Comparison of ENCODE assay signal across 8 cellular contexts in the genomic region with DNA sequence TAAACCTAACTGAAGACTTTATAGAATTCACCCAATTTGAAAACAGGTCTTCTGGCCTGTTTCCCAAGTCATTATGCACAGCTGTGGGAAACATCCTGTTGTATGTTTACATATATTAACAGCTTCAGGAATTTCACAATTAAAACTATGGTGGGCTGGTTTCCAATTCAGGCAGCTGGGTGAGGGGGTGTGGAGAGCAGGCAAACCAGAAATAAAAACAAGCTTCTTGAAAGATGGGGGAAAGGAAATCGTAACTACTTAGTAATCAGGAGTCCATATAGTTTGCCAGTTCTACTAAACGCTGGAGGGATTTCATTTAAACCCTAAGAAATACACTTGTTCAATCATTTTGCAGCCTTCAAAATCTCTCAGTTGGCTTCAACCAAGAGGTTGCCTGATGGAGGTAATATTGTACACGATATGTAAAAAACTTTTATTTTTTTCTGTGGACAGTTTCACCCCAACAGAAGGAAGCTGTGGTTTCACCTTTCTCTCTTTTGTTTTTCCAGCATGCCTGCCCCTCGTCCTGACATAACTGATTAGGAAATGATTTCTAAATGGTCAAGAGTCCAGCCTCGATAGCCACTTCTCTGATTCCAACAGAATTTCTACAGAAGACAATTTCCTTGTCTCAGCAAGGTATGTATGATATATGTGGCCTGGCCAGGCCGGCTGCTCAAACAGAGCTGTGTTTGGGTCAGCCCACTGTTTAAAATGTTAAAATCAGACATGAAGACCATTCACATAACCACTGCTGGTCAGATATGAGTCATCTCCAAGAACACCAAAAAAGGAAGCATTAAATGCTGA. TPM values are rescaled to one million over a fixed set of nuclear protein-coding genes. Genes with fewer than 3 reads are reported as not detected.
A peak's percentile ranks its signal among the peaks of the same experiment; 100 is the strongest.
DNase-seq lines count a peak whose midpoint lies in the region; ATAC-seq and TF ChIP-seq lines count a peak whose summit lies in the region.

No MANE protein-coding gene starts in this region.

- WGBS in suprapubic skin: 37% methylated on average over 6 of the region's 6 CpGs

- peak; percentile 76 for ATAC-seq in GM18498 (IDR thresholded peaks at IDR 0.05; ENCODE audit: unreplicated experiment)
- peak; percentile 90 for ATAC-seq in HG02885 (IDR thresholded peaks at IDR 0.05; ENCODE audit: poor library complexity, unreplicated experiment)
- no peak for ATAC-seq in GM18867 (IDR thresholded peaks at IDR 0.05; ENCODE audit: unreplicated experiment)

- no peak overlapping the region for H3K4me3 ChIP-seq in suprapubic skin

- no peaks in the 10 kb centered on the region for H3K36me3 ChIP-seq in suprapubic skin

- H3K9me3 ChIP-seq in suprapubic skin: no peaks in the 10 kb centered on the region

- no peaks in the 10 kb centered on the region for H3K27me3 ChIP-seq in suprapubic skin

- peak; percentile 94 for DNase-seq in RPMI7951 (ENCODE audit: low read depth)
- peak; percentile 93 for DNase-seq in glomerular endothelial cell (ENCODE audit: extremely low read depth, low read depth, low spot score)
- DNase-seq in suprapubic skin (ENCODE audit: low spot score in 2 of 2): no peak
- DNase-seq in D341Med (ENCODE audit: low spot score): no peak
- DNase-seq in central memory CD4-positive, alpha-beta T cell: no peak

- H3K27ac ChIP-seq in suprapubic skin: peak overlapping the region; percentile 13

- peaks cover 30% of the 10 kb centered on the region for H3K4me1 ChIP-seq in suprapubic skin

- no peak for TF ChIP-seq POLR2A in suprapubic skin (IDR thresholded peaks at IDR 0.05)

- TF ChIP-seq CTCF in suprapubic skin (IDR thresholded peaks at IDR 0.05): no peak

- TF ChIP-seq EP300 in suprapubic skin (IDR thresholded peaks at IDR 0.05): no peak

RNA-seq across cellular contexts. Expression of a gene that starts 22.6 kb away (rescaled TPM):
- 12.5 TPM in 2 replicates for total RNA-seq in RPMI7951 (2014; rRNA removed; shearing (Covaris generic))
- 56.7 and 68.8 TPM in 2 replicates for total RNA-seq in glomerular endothelial cell
- 10 to 100 TPM; 21.5 to 59.1 (median 26.0) TPM for total RNA-seq in suprapubic skin

Comparison
In these comparisons a context has a peak if more than half of its experiments do, and no peak if none do; other contexts are left out.
1. DNase-seq: peak in RPMI7951 (single experiment) and glomerular endothelial cell (single experiment); none in suprapubic skin (0 of 2), D341Med (single experiment) and central memory CD4-positive, alpha-beta T cell (single experiment).